In genomic region chr6:6586671-6587526, GRCh38 we compare ENCODE assay signal across 11 cellular contexts. TPM values are rescaled to one million over a fixed set of nuclear protein-coding genes. Genes with fewer than 3 reads are reported as not detected.
DNase-seq lines count a peak whose midpoint lies in the region; ATAC-seq, FAIRE-seq and TF ChIP-seq lines count a peak whose summit lies in the region.
"Had no signal": no experiment of that assay in that cellular context is flagged by ENCODE, and none has a peak within 500 bp of the region (broad histone marks: within the 10 kb centered on the region; RNA-seq: fewer than 3 reads in every experiment).

No MANE protein-coding gene starts in this region.

- H3K9me3 ChIP-seq in left lung: no peaks in the 10 kb centered on the region

- peak overlapping the region; percentile 47 for H3K4me3 Mint-ChIP-seq in activated CD8-positive, alpha-beta T cell treated with anti-CD3 and anti-CD28 coated beads, Interleukin-2, amount 10 ng/mL, durations not matched to agents 7 days and 5 days

- ATAC-seq in GM19395 (IDR thresholded peaks at IDR 0.05; ENCODE audit: unreplicated experiment) (peak; percentile 52), HG03066 (IDR thresholded peaks at IDR 0.05; ENCODE audit: low read depth, unreplicated experiment) (peak; percentile 51), left lung (no peak)
- ATAC-seq in activated CD8-positive, alpha-beta T cell treated with anti-CD3 and anti-CD28 coated beads, Interleukin-2, amount 10 ng/mL, durations not matched to agents 7 days and 5 days: no peak

- H3K4me3 ChIP-seq in GM12865 (ENCODE audit: low read depth, low read length) (peak overlapping the region; percentile 95), left lung (no peak overlapping the region)

- FAIRE-seq in D721Med (lab: Jason Lieb, UNC): no peak
- FAIRE-seq: frontal cortex had no signal

- H3K36me3 Mint-ChIP-seq in activated CD8-positive, alpha-beta T cell treated with anti-CD3 and anti-CD28 coated beads, Interleukin-2, amount 10 ng/mL, durations not matched to agents 7 days and 5 days (ENCODE audit: low read depth): peaks cover 16% of the 10 kb centered on the region

- H3K27me3 Mint-ChIP-seq in activated CD8-positive, alpha-beta T cell treated with anti-CD3 and anti-CD28 coated beads, Interleukin-2, amount 10 ng/mL, durations not matched to agents 7 days and 5 days (ENCODE audit: low read depth): no peaks in the 10 kb centered on the region

- peaks cover 0 to 34% of the 10 kb centered on the region in 2 donors for H3K4me1 ChIP-seq in left lung
- H3K4me1 ChIP-seq: parathyroid adenoma had no signal

- no peak for TF ChIP-seq CTCF in GM12865 (IDR thresholded peaks at IDR 0.05; ENCODE audit: insufficient read depth, low read depth, low read length, missing control alignments)
- no peak for TF ChIP-seq CTCF in left lung (IDR thresholded peaks at IDR 0.05)
- no peak for TF ChIP-seq CTCF in D721Med (IDR thresholded peaks at IDR 0.05; ENCODE audit: insufficient read depth, missing control alignments)

- H3K27ac Mint-ChIP-seq in activated CD8-positive, alpha-beta T cell treated with anti-CD3 and anti-CD28 coated beads, Interleukin-2, amount 10 ng/mL, durations not matched to agents 7 days and 5 days: peak overlapping the region; percentile 74

- DNase-seq in GM12865 (ENCODE audit: low read depth) (peak; percentile 97), left lung (no peak), H4 (ENCODE audit: low spot score) (no peak), D721Med (ENCODE audit: insufficient read length, low spot score) (no peak)
- DNase-seq in activated CD8-positive, alpha-beta T cell treated with anti-CD3 and anti-CD28 coated beads, Interleukin-2, amount 10 ng/mL, durations not matched to agents 7 days and 5 days: no peak
- no peak for DNase-seq in stimulated activated CD4-positive, alpha-beta T cell treated with anti-CD3 and anti-CD28 coated beads, Interleukin-15, amount 100 ng/mL, for 24 hours
- DNase-seq: NCI-H446 treated with DMSO at 0.1 percent for 48 hours had no signal

- peaks cover 7% of the 10 kb centered on the region for H3K9me3 Mint-ChIP-seq in activated CD8-positive, alpha-beta T cell treated with anti-CD3 and anti-CD28 coated beads, Interleukin-2, amount 10 ng/mL, durations not matched to agents 7 days and 5 days (ENCODE audit: insufficient read depth)

- intact Hi-C loops in left lung (cut with DNase I): no loop called here

- no peaks in the 10 kb centered on the region for H3K27me3 ChIP-seq in left lung

- H3K36me3 ChIP-seq in left lung: no peaks in the 10 kb centered on the region

- POLR2A ChIA-PET in activated CD8-positive, alpha-beta T cell treated with anti-CD3 and anti-CD28 coated beads, Interleukin-2, amount 10 ng/mL, durations not matched to agents 7 days and 5 days (lab: Charles Lee): no interaction called here

- peaks cover 61% of the 10 kb centered on the region for H3K4me1 Mint-ChIP-seq in activated CD8-positive, alpha-beta T cell treated with anti-CD3 and anti-CD28 coated beads, Interleukin-2, amount 10 ng/mL, durations not matched to agents 7 days and 5 days (ENCODE audit: low read depth)

- CTCF ChIA-PET in activated CD8-positive, alpha-beta T cell treated with anti-CD3 and anti-CD28 coated beads, Interleukin-2, amount 10 ng/mL, durations not matched to agents 7 days and 5 days (lab: Charles Lee): interaction anchor here (1.0 to 1.6 kb wide), 2 partner anchors 23 to 90 kb away, joined by 3 to 5 read pairs; no protein-coding TSS in a partner anchor

- H3K27ac ChIP-seq in left lung: no peak overlapping the region
- H3K27ac ChIP-seq: parathyroid adenoma had no signal

RNA-seq across cellular contexts. Expression of gene LY86, which starts 1.6 kb away (rescaled TPM):
- 1 to 10 TPM; 1.9 to 2.9 TPM for total RNA-seq in activated CD8-positive, alpha-beta T cell treated with anti-CD3 and anti-CD28 coated beads, Interleukin-2, amount 10 ng/mL, durations not matched to agents 7 days and 5 days
- total RNA-seq in left lung: 10 to 100 TPM; 10.9 to 11.1 TPM
- not detected in 2 replicates for total RNA-seq in H4 (2014; rRNA removed; shearing (Covaris generic))

Comparison
In these comparisons a context has a peak if more than half of its experiments do, and no peak if none do; other contexts are left out.
1. ATAC-seq: peak in GM19395 (single experiment) and HG03066 (single experiment); none in activated CD8-positive, alpha-beta T cell treated with anti-CD3 and anti-CD28 coated beads, Interleukin-2, amount 10 ng/mL, durations not matched to agents 7 days and 5 days (single experiment) and left lung (single experiment).